ENCODE assay signal across 1 cellular context in genomic region chr3:145780301-145780700, GRCh38.
TF ChIP-seq lines count a peak whose summit lies in the region.

No MANE protein-coding gene starts in this region.

TF ChIP-seq in GM23338, 12 proteins besides CTCF, POLR2A, EP300 and RAD21 (continued from another document):
- TF ChIP-seq REST (IDR thresholded peaks at IDR 0.05; ENCODE audit: unreplicated experiment) (no peak), CREB1 (CRISPR knock-in tag; IDR thresholded peaks at IDR 0.05; ENCODE audit: low read depth) (no peak), ZNF462 (CRISPR knock-in tag; IDR thresholded peaks at IDR 0.05) (no peak), ETS1 (IDR thresholded peaks at IDR 0.05) (no peak), NANOG (IDR thresholded peaks at IDR 0.05; ENCODE audit: borderline replicate concordance) (no peak)
